8 cellular contexts compared by ENCODE assay signal in genomic region chr14:33839193-33840076, GRCh38.
DNase-seq lines count a peak whose midpoint lies in the region; ATAC-seq and TF ChIP-seq lines count a peak whose summit lies in the region.

No MANE protein-coding gene starts in this region.

- H3K4me3 ChIP-seq in Loucy (ENCODE audit: low read length, poor library complexity, severe bottlenecking), result no peak overlapping the region
- no peak overlapping the region for H3K4me3 ChIP-seq in SJCRH30
- no peak overlapping the region for H3K4me3 ChIP-seq in right atrium auricular region

- no peaks in the 10 kb centered on the region for H3F3A ChIP-seq in Loucy (ENCODE audit: low read depth)

- no peaks in the 10 kb centered on the region for H3K9me3 ChIP-seq in Loucy (ENCODE audit: insufficient read depth, low read depth, low read length)
- H3K9me3 ChIP-seq in SJCRH30 (replicated peaks), result no peaks in the 10 kb centered on the region
- no peaks in the 10 kb centered on the region for H3K9me3 ChIP-seq in right atrium auricular region

- H3K4me1 ChIP-seq in Loucy (ENCODE audit: insufficient read depth, low read length, poor library complexity, severe bottlenecking), result no peaks in the 10 kb centered on the region
- H3K4me1 ChIP-seq in SJCRH30, result peaks cover 9% of the 10 kb centered on the region
- H3K4me1 ChIP-seq in right atrium auricular region, result peaks cover 0 to 8% of the 10 kb centered on the region in 2 donors

- H3K79me2 ChIP-seq in Loucy (ENCODE audit: insufficient read depth, low read length), result no peaks in the 10 kb centered on the region

- no peak overlapping the region for H2AFZ ChIP-seq in Loucy (ENCODE audit: low read length)

- H3K27me3 ChIP-seq in Loucy (ENCODE audit: insufficient read depth, low read length, poor library complexity, severe bottlenecking), result no peaks in the 10 kb centered on the region
- H3K27me3 ChIP-seq in SJCRH30, result no peaks in the 10 kb centered on the region
- H3K27me3 ChIP-seq in right atrium auricular region, result no peaks in the 10 kb centered on the region

- peak; percentile 88 for TF ChIP-seq CTCF in Loucy (conservative IDR thresholded peaks at IDR 0.05; ENCODE audit: low read length)
- TF ChIP-seq CTCF in right atrium auricular region (IDR thresholded peaks at IDR 0.05), result peak; percentile 70 to 89

- no peak overlapping the region for H3K9ac ChIP-seq in Loucy (ENCODE audit: low read depth, low read length, poor library complexity, severe bottlenecking)

- DNase-seq in activated gamma-delta T cell treated with Interleukin-2 at 50 U/mL for 16 hours (peak; percentile 63), activated gamma-delta T cell (lab: John Stamatoyannopoulos, UW) (no peak), SJCRH30 (peak; percentile 61 to 83), amniotic epithelial cell (ENCODE audit: low read depth) (peak; percentile 48), right atrium auricular region (ENCODE audit: low spot score) (peak; percentile 66), smooth muscle cell of the brain vasculature (ENCODE audit: low read depth, low spot score) (peak; percentile 9)

- H3K27ac ChIP-seq in SJCRH30 (no peak overlapping the region), right atrium auricular region (no peak overlapping the region)

- no peak overlapping the region for H3K4me2 ChIP-seq in Loucy (ENCODE audit: low read depth, low read length, poor library complexity, severe bottlenecking)

- H4K20me1 ChIP-seq in Loucy (ENCODE audit: insufficient read depth, low read length, poor library complexity, severe bottlenecking), result no peaks in the 10 kb centered on the region

- no peak for ATAC-seq in HG02852 (IDR thresholded peaks at IDR 0.05; ENCODE audit: unreplicated experiment)

- no peaks in the 10 kb centered on the region for H3K9me2 ChIP-seq in Loucy (replicated peaks; ENCODE audit: low read depth, low read length)

- H3K36me3 ChIP-seq in Loucy (ENCODE audit: insufficient read depth, low read length), result no peaks in the 10 kb centered on the region
- no peaks in the 10 kb centered on the region for H3K36me3 ChIP-seq in SJCRH30
- H3K36me3 ChIP-seq in right atrium auricular region, result no peaks in the 10 kb centered on the region
